ENCODE assay signal across 8 cellular contexts in the genomic region with DNA sequence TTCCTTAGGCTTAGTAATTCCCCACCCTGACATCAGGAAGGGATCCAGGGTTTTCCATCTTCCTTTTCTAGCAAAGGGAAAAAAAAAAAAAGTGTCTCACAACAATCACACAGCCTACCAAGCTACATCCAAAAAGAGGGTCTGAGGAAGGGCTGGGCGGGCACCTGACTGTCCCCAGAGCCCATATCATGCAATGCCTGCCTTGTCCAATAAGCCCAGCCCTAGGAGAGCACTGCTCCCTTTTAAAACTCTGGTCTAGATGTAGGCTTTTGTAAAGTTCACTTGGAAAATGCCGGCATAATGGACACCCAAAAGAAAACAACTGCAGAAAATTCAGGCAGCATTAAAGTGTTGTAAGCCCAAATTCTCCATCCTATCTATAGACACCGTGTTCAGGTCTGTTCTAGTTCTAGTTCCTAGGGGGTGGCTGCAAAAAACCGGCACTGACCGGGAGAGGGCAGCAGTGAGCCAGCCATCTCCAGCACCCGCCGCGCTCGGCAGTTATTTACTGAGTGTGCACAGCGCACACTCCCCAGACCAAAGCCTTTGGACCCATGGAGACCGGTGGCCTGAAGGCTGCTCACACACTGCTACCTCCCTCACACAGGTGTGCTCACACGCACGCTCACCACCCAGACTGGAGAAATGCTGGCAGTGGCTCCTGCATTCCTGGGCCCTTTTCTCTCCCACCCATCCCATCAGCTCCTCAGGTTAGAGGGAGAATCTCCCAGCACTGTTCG. TPM values are rescaled to one million over a fixed set of nuclear protein-coding genes. Genes with fewer than 3 reads are reported as not detected.
A peak's percentile ranks its signal among the peaks of the same experiment; 100 is the strongest.
DNase-seq lines count a peak whose midpoint lies in the region; ATAC-seq and TF ChIP-seq lines count a peak whose summit lies in the region.

No MANE protein-coding gene starts in this region.

- peak overlapping the region; percentile 64 for H2AFZ ChIP-seq in osteoblast (ENCODE audit: low read length)

- no peaks in the 10 kb centered on the region for H3K27me3 ChIP-seq in osteoblast (ENCODE audit: insufficient read depth, low read length)
- H3K27me3 ChIP-seq in testis = no peaks in the 10 kb centered on the region

- H3K9me3 Mint-ChIP-seq in Calu3 (ENCODE audit: low read depth, unreplicated experiment) = no peaks in the 10 kb centered on the region

- H3K4me1 Mint-ChIP-seq in Calu3 (ENCODE audit: low read depth, unreplicated experiment) = peaks cover under 1% of the 10 kb centered on the region

- H4K20me1 ChIP-seq in osteoblast (ENCODE audit: insufficient read depth, low read length) = no peaks in the 10 kb centered on the region

- TF ChIP-seq POLR2A in testis (IDR thresholded peaks at IDR 0.05) = no peak

- no peak overlapping the region for H3K4me3 Mint-ChIP-seq in Calu3 (ENCODE audit: low read depth, unreplicated experiment)

- peak overlapping the region; percentile 74 for H3K4me2 ChIP-seq in osteoblast (ENCODE audit: insufficient read depth, low read length)

- no peaks in the 10 kb centered on the region for H3K27me3 Mint-ChIP-seq in Calu3 (ENCODE audit: unreplicated experiment)

- WGBS in testis, 2 donors = 11 to 20% methylated on average over 10 to 14 of the region's 14 CpGs

- intact Hi-C loops in Calu3 (cut with micrococcal nuclease; ENCODE audit: unreplicated experiment) (loop anchor here (1.0 kb wide), 1 partner anchor 147 kb away; no protein-coding TSS in a partner anchor), testis (cut with DNase I; ENCODE audit: low total_unique reads) (loop anchor here (10.0 kb wide), 1 partner anchor 403 kb away; no protein-coding TSS in a partner anchor)

- DNase-seq in Calu3 (peak; percentile 87), LNCaP clone FGC (ENCODE audit: low read depth) (no peak), SHP77 treated with DMSO at 0.1 percent for 48 hours (lab: John Stamatoyannopoulos, UW) (peak; percentile 65), foreskin melanocyte (peak; percentile 47), osteoblast (ENCODE audit: insufficient read length, low spot score, missing footprints) (peak; percentile 96), testis (peak; percentile 93)
- peak; percentile 71 for DNase-seq in activated T-helper 9 cell treated with anti-CD3 and anti-CD28 coated beads, Interleukin-2, amount 50 U/mL, for 16 hours (ENCODE audit: low read depth)

- H3K27ac ChIP-seq in osteoblast (ENCODE audit: low read depth, low read length) (no peak overlapping the region), testis (no peak overlapping the region)

- no TSS peak for BruUV-seq in Calu3 (replicated peaks; lab: Mats Ljungman, UMichigan)

- H3K36me3 ChIP-seq in osteoblast (ENCODE audit: insufficient read depth, low read length) = no peaks in the 10 kb centered on the region
- H3K36me3 ChIP-seq in testis (ENCODE audit: low read depth, missing control alignments) = no peaks in the 10 kb centered on the region

- ATAC-seq in GM21447 (IDR thresholded peaks at IDR 0.05; ENCODE audit: unreplicated experiment) = peak; percentile 68

- H3K9me3 ChIP-seq in osteoblast (ENCODE audit: low read depth, low read length) (no peaks in the 10 kb centered on the region), testis (no peaks in the 10 kb centered on the region)

- TF ChIP-seq CTCF in Calu3 (IDR thresholded peaks at IDR 0.05; ENCODE audit: unreplicated experiment) (peak; percentile 80), LNCaP clone FGC (IDR thresholded peaks at IDR 0.05; ENCODE audit: control insufficient read depth, extremely low read depth, insufficient read depth) (peak; percentile 88), osteoblast (IDR thresholded peaks at IDR 0.05; ENCODE audit: extremely low read depth, low read depth, low read length) (peak; percentile 96), testis (IDR thresholded peaks at IDR 0.05) (peak; percentile 89 to 95 (median 90))

- no peak overlapping the region for H3K27ac Mint-ChIP-seq in Calu3 (ENCODE audit: unreplicated experiment)

- H3K4me1 ChIP-seq in osteoblast (ENCODE audit: insufficient read depth, low read length) (peaks cover 15% of the 10 kb centered on the region), testis (peaks cover 22% of the 10 kb centered on the region)

- H3K79me2 ChIP-seq in osteoblast (ENCODE audit: insufficient read depth, low read length) = peaks cover 5% of the 10 kb centered on the region

- H3K4me3 ChIP-seq in LNCaP clone FGC (ENCODE audit: low read depth, low read length) (no peak overlapping the region), osteoblast (ENCODE audit: insufficient read depth, low read length) (peak overlapping the region; percentile 43), testis (no peak overlapping the region)

- CTCF ChIA-PET in Calu3 (lab: Charles Lee) = interaction anchor here (0.7 to 1.2 kb wide), 3 partner anchors 145 to 435 kb away, joined by 3 to 4 read pairs (median 3); no protein-coding TSS in a partner anchor

- peaks cover 20% of the 10 kb centered on the region for H3K36me3 Mint-ChIP-seq in Calu3 (ENCODE audit: insufficient read depth, unreplicated experiment)

RNA-seq across cellular contexts. Expression of a gene that starts 48.7 kb away (rescaled TPM):
- total RNA-seq in Calu3 (2022) (15.5 and 24.7 TPM in 2 replicates), osteoblast (0.88 and 1.4 TPM in 2 replicates), testis (10 to 100 TPM; 15.4 to 19.4 TPM)
- polyA plus RNA-seq in testis (ENCODE audit: insufficient read depth, low read depth, low replicate concordance) = 27.3 TPM
